Comparison of ENCODE assay signal across 16 cellular contexts in the genomic region with DNA sequence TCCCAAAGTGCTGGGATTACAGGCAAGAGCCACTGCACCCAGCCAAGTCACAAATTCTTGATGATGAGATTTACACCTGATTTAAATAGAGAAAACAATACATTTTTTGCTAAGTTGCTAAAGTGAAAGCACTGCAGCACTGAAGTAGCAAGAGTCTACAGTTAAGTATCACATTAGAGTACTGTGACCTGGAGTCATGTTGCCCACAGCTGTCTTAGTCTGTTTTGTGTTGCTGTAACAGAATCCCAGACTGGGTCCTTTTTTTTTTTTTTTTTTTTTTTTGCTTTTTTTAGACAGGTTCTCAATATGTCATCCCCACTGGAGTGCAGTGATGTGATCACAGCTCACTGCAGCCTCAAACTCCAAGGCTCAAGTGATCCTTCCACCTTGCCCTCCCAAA.
"Had no signal": no experiment of that assay in that cellular context is flagged by ENCODE, and none has a peak within 500 bp of the region (broad histone marks: within the 10 kb centered on the region; RNA-seq: fewer than 3 reads in every experiment).

No MANE protein-coding gene starts in this region.

- H3K27ac ChIP-seq: foreskin keratinocyte, parathyroid adenoma, thoracic aorta, VCaP had no signal

- H3K79me2 ChIP-seq: parathyroid adenoma had no signal

- H2AFZ ChIP-seq: parathyroid adenoma had no signal

- ATAC-seq: activated T-cell treated with anti-CD3 and anti-CD28 coated beads, Interleukin-2, amount 50 U/mL, for 72 hours; esophagus mucosa; foreskin keratinocyte; left cardiac atrium had no signal

- H3K27me3 Mint-ChIP-seq: activated naive CD8-positive, alpha-beta T cell treated with anti-CD3 and anti-CD28 coated beads for 36 hours had no signal

- DNase-seq: activated CD4-positive, alpha-beta memory T cell treated with anti-CD3 and anti-CD28 coated beads, Interleukin-2, amount 10 ng/mL, durations not matched to agents 7 days and 5 days; activated gamma-delta T cell treated with Interleukin-2 at 50 U/mL for 16 hours; activated naive CD8-positive, alpha-beta T cell treated with anti-CD3 and anti-CD28 coated beads for 36 hours; activated T-cell treated with anti-CD3 and anti-CD28 coated beads, Interleukin-2, amount 50 U/mL, for 72 hours; anterior cingulate cortex; cerebellar nuclear complex; dorsolateral prefrontal cortex; foreskin keratinocyte; left cardiac atrium; mesendoderm; stimulated activated CD4-positive, alpha-beta T cell treated with anti-CD3 and anti-CD28 coated beads, Interleukin-4, amount 100 ng/mL, for 4 hours; stomach had no signal

- H3K4me3 Mint-ChIP-seq: activated CD4-positive, alpha-beta memory T cell treated with anti-CD3 and anti-CD28 coated beads, Interleukin-2, amount 10 ng/mL, durations not matched to agents 7 days and 5 days; activated naive CD8-positive, alpha-beta T cell treated with anti-CD3 and anti-CD28 coated beads for 36 hours; activated T-cell treated with anti-CD3 and anti-CD28 coated beads, Interleukin-2, amount 50 U/mL, for 72 hours had no signal

- H3K9me3 Mint-ChIP-seq: activated CD4-positive, alpha-beta memory T cell treated with anti-CD3 and anti-CD28 coated beads, Interleukin-2, amount 10 ng/mL, durations not matched to agents 7 days and 5 days; activated T-cell treated with anti-CD3 and anti-CD28 coated beads, Interleukin-2, amount 50 U/mL, for 72 hours had no signal

- H3K27me3 ChIP-seq: dorsolateral prefrontal cortex, foreskin keratinocyte, stomach had no signal

- H3K4me1 ChIP-seq: foreskin keratinocyte, parathyroid adenoma, stomach had no signal

- H3K4me3 ChIP-seq: dorsolateral prefrontal cortex, stomach, thoracic aorta had no signal

- H3K36me3 Mint-ChIP-seq: activated naive CD8-positive, alpha-beta T cell treated with anti-CD3 and anti-CD28 coated beads for 36 hours had no signal

- H3K27ac Mint-ChIP-seq: activated CD4-positive, alpha-beta memory T cell treated with anti-CD3 and anti-CD28 coated beads, Interleukin-2, amount 10 ng/mL, durations not matched to agents 7 days and 5 days; activated naive CD8-positive, alpha-beta T cell treated with anti-CD3 and anti-CD28 coated beads for 36 hours; activated T-cell treated with anti-CD3 and anti-CD28 coated beads, Interleukin-2, amount 50 U/mL, for 72 hours had no signal

- H3K36me3 ChIP-seq: stomach, thoracic aorta had no signal

- H3K9me3 ChIP-seq: stomach, thoracic aorta had no signal

- H3K9ac ChIP-seq: parathyroid adenoma had no signal
